1 cellular context compared by ENCODE assay signal in the genomic region with DNA sequence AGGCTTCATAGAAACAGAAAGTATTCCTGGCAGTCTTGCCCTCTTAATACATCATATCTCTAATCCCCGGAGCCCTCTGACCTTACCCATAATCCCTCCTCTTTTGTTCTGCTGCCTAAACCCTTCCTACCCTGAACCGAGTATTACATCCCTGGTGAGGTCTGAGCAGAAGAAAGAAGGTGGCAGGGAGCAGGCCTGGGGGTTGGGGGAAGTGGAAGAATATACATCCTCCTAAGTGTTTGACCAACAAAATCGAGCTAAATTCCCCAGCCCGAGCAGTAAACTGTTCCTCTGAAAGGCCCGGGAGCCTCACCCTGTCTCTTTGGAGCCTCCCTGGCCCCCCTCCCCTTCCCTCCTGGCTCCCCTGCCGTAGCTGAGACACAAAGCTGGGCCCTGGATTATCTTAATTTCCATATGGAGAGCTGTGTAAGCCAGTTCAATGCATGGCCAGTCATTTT.
TF ChIP-seq lines count a peak whose summit lies in the region.

No MANE protein-coding gene starts in this region.

TF ChIP-seq in H1, 55 proteins besides CTCF, POLR2A, EP300 and RAD21:
- no peak for TF ChIP-seq MAFK (IDR thresholded peaks at IDR 0.05; ENCODE audit: low read depth, low read length)
- no peak for TF ChIP-seq CEBPB (IDR thresholded peaks at IDR 0.05; ENCODE audit: low read depth, low read length)
- TF ChIP-seq, protein P1, sequence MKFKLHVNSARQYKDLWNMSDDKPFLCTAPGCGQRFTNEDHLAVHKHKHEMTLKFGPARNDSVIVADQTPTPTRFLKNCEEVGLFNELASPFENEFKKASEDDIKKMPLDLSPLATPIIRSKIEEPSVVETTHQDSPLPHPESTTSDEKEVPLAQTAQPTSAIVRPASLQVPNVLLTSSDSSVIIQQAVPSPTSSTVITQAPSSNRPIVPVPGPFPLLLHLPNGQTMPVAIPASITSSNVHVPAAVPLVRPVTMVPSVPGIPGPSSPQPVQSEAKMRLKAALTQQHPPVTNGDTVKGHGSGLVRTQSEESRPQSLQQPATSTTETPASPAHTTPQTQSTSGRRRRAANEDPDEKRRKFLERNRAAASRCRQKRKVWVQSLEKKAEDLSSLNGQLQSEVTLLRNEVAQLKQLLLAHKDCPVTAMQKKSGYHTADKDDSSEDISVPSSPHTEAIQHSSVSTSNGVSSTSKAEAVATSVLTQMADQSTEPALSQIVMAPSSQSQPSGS (IDR thresholded peaks at IDR 0.05; ENCODE audit: low read length), result no peak
- TF ChIP-seq CTBP2 (IDR thresholded peaks at IDR 0.05; ENCODE audit: borderline replicate concordance, insufficient read depth, insufficient read length, low read length), result no peak
- no peak for TF ChIP-seq KDM1A (IDR thresholded peaks at IDR 0.05; ENCODE audit: borderline replicate concordance, low read length)
- no peak for TF ChIP-seq CHD1 (IDR thresholded peaks at IDR 0.05; ENCODE audit: low read depth, low read length)
- TF ChIP-seq CREB1 (IDR thresholded peaks at IDR 0.05), result no peak
- TF ChIP-seq NANOG (IDR thresholded peaks at IDR 0.05; ENCODE audit: insufficient read depth, low read depth, low read length, poor library complexity, severe bottlenecking), result no peak
- no peak for TF ChIP-seq SIN3A (conservative IDR thresholded peaks at IDR 0.05 in 1 of 2, IDR thresholded peaks at IDR 0.05 in 1 of 2; ENCODE audit: low read depth in 1 of 2, low read length in 2 of 2)
- no peak for TF ChIP-seq CHD2 (IDR thresholded peaks at IDR 0.05; ENCODE audit: low read length)
TF ChIP-seq in H1: peak in this region for 0.
